In the genomic region with DNA sequence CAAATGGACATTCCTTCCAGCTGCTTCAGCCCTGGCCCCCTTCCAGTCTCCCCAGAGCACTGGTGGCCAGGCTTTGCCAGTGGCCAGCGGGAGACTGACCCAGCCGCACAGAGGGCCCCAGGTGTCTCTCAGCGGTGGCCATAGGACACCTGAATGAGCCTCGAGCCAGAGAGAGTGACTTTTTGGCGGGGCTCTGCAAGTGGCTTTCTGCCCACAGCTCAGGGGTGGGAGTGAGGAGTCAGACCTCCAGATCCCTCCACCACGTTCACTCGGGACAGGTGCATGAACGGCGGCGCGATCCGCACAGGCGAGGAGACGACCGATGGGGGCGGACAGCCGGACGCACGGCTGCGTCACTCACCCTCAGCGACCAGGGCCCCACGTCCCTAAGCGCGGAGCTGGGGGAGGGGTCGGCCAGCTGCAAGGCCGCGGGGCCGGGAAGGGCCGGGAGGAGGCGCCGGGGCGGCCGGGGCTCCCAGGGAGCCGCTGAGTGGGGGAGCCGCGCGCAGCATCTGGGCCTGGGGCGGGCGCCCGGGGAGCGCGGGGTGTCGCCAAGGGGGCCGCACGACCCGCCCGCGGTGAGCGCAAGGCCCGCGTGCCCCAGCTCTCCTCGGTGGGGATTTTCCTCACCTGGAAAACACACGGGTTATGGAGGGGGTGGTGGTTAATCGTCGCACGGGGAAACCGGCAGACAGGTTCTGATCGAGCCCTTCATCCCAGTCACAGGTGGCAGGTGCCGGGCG, we compare ENCODE assay signal across 17 cellular contexts.
"Had no signal": no experiment of that assay in that cellular context is flagged by ENCODE, and none has a peak within 500 bp of the region (broad histone marks: within the 10 kb centered on the region; RNA-seq: fewer than 3 reads in every experiment).

No MANE protein-coding gene starts in this region.

- H3K27me3 ChIP-seq: body of pancreas, gastroesophageal sphincter, heart right ventricle, sigmoid colon, suprapubic skin, vagina had no signal

- H3K4me3 ChIP-seq: body of pancreas, gastroesophageal sphincter, heart right ventricle, sigmoid colon, suprapubic skin, vagina had no signal

- H3K36me3 ChIP-seq: gastroesophageal sphincter, heart right ventricle, sigmoid colon, suprapubic skin, vagina had no signal

- H3K36me3 Mint-ChIP-seq: activated naive CD8-positive, alpha-beta T cell had no signal

- H3K4me1 ChIP-seq: gastroesophageal sphincter, sigmoid colon had no signal

- H3K4me3 Mint-ChIP-seq: activated naive CD8-positive, alpha-beta T cell; activated T-helper 1 cell treated with anti-CD3 and anti-CD28 coated beads, Interleukin-12 subunit alpha, Interleukin-12 subunit beta, Interleukin-2, Interleukin-4 antibody, amounts not matched to agents 30 ng/mL and 10 ng/mL and 1 ng/mL, durations not matched to agents 14 hours and 24 hours and 36 hours; endodermal cell; nephron; stimulated activated naive CD8-positive, alpha-beta T cell treated with anti-CD3 and anti-CD28 coated beads, Interleukin-15, Interleukin-2, amounts not matched to agents 100 ng/mL and 50 ng/mL, for 24 hours had no signal

- H3K4me1 Mint-ChIP-seq: endodermal cell had no signal

- ATAC-seq: body of pancreas, gastroesophageal sphincter had no signal

- H3K27ac Mint-ChIP-seq: activated naive CD8-positive, alpha-beta T cell; activated T-helper 1 cell treated with anti-CD3 and anti-CD28 coated beads, Interleukin-12 subunit alpha, Interleukin-12 subunit beta, Interleukin-2, Interleukin-4 antibody, amounts not matched to agents 30 ng/mL and 10 ng/mL and 1 ng/mL, durations not matched to agents 14 hours and 24 hours and 36 hours; endodermal cell; stimulated activated naive CD8-positive, alpha-beta T cell treated with anti-CD3 and anti-CD28 coated beads, Interleukin-15, Interleukin-2, amounts not matched to agents 100 ng/mL and 50 ng/mL, for 24 hours had no signal

- H3K27me3 Mint-ChIP-seq: activated naive CD8-positive, alpha-beta T cell; stimulated activated naive CD8-positive, alpha-beta T cell treated with anti-CD3 and anti-CD28 coated beads, Interleukin-15, Interleukin-2, amounts not matched to agents 100 ng/mL and 50 ng/mL, for 24 hours had no signal

- H3K27ac ChIP-seq: body of pancreas, gastroesophageal sphincter, heart right ventricle, sigmoid colon, suprapubic skin, vagina had no signal

- DNase-seq: activated CD4-positive, alpha-beta T cell treated with anti-CD3 and anti-CD28 coated beads, Interleukin-2, amount 50 U/mL, for 4 hours; amniotic stem cell; body of pancreas; caudate nucleus; endodermal cell; erythroblast; heart right ventricle; nucleus accumbens; sigmoid colon; trophoblast cell had no signal

- H3K9me3 ChIP-seq: body of pancreas, gastroesophageal sphincter, sigmoid colon, suprapubic skin, vagina had no signal

- H3K9me3 Mint-ChIP-seq: activated T-helper 1 cell treated with anti-CD3 and anti-CD28 coated beads, Interleukin-12 subunit alpha, Interleukin-12 subunit beta, Interleukin-2, Interleukin-4 antibody, amounts not matched to agents 30 ng/mL and 10 ng/mL and 1 ng/mL, durations not matched to agents 14 hours and 24 hours and 36 hours; nephron; stimulated activated naive CD8-positive, alpha-beta T cell treated with anti-CD3 and anti-CD28 coated beads, Interleukin-15, Interleukin-2, amounts not matched to agents 100 ng/mL and 50 ng/mL, for 24 hours had no signal
